ENCODE assay signal across 1 cellular context in genomic region chr17:38704645-38705522, GRCh38.
TF ChIP-seq lines count a peak whose summit lies in the region.

TSS of gene MLLT6 (plus strand) at chr17:38705273. CDS start at chr17:38705633, 360 bp downstream.

TF ChIP-seq in K562, 482 proteins besides CTCF, POLR2A, EP300 and RAD21 (continued from another document and continues in another):
- TF ChIP-seq CTCFL (IDR thresholded peaks at IDR 0.05; ENCODE audit: borderline replicate concordance, insufficient read depth, low read depth, low read length, poor library complexity, severe bottlenecking) (no peak), ZNF12 (CRISPR knock-in tag; IDR thresholded peaks at IDR 0.05) (no peak), TCFL5 (CRISPR knock-in tag; conservative IDR thresholded peaks at IDR 0.05) (no peak), POLR2B (IDR thresholded peaks at IDR 0.05; ENCODE audit: low read depth, partially characterized antibody) (no peak), ZNF444 (CRISPR knock-in tag; IDR thresholded peaks at IDR 0.05) (no peak), SIN3A (IDR thresholded peaks at IDR 0.05; ENCODE audit: borderline replicate concordance in 2 of 2, control insufficient read depth in 1 of 2, low read depth in 2 of 2, low read length in 2 of 2) (peak in 1 of 2 experiments; percentile 32; a peak in 2 of 4 replicates), GATA2 (CRISPR knock-in tag; IDR thresholded peaks at IDR 0.05) (no peak), PHB (CRISPR knock-in tag; IDR thresholded peaks at IDR 0.05) (no peak), PPARD (CRISPR knock-in tag; IDR thresholded peaks at IDR 0.05) (no peak), BHLHE40 (IDR thresholded peaks at IDR 0.05; ENCODE audit: low read length) (no peak), ZKSCAN3 (CRISPR knock-in tag; IDR thresholded peaks at IDR 0.05) (no peak), ARHGAP35 (IDR thresholded peaks at IDR 0.05; ENCODE audit: partially characterized antibody) (no peak), ZNF592 (IDR thresholded peaks at IDR 0.05) (no peak), MXD1 (CRISPR knock-in tag; IDR thresholded peaks at IDR 0.05; ENCODE audit: borderline replicate concordance, poor library complexity, severe bottlenecking) (no peak), ZNF217 (CRISPR knock-in tag; IDR thresholded peaks at IDR 0.05) (no peak), PURB (CRISPR knock-in tag; IDR thresholded peaks at IDR 0.05; ENCODE audit: low read depth) (no peak), KDM5B (IDR thresholded peaks at IDR 0.05; ENCODE audit: insufficient replicate concordance, low read depth, low read length) (no peak), RBBP5 (IDR thresholded peaks at IDR 0.05; ENCODE audit: borderline replicate concordance, insufficient read depth, low read length, poor library complexity, severe bottlenecking) (no peak), MXI1 (IDR thresholded peaks at IDR 0.05; ENCODE audit: low read depth, low read length) (no peak), NR1H2 (CRISPR knock-in tag; IDR thresholded peaks at IDR 0.05) (no peak), ZNF830 (CRISPR knock-in tag; IDR thresholded peaks at IDR 0.05) (no peak), BRD4 (IDR thresholded peaks at IDR 0.05) (peak; percentile 89), NCOR1 (IDR thresholded peaks at IDR 0.05) (no peak), CBX1 (IDR thresholded peaks at IDR 0.05; ENCODE audit: low read depth) (0 out of 2 replicates have a peak, but pooled peaks have one; percentile 22), ZBTB49 (CRISPR knock-in tag; IDR thresholded peaks at IDR 0.05; ENCODE audit: borderline replicate concordance) (no peak), GATAD2A (IDR thresholded peaks at IDR 0.05) (no peak), ZNF277 (CRISPR knock-in tag; IDR thresholded peaks at IDR 0.05; ENCODE audit: borderline replicate concordance) (no peak), GTF2F1 (IDR thresholded peaks at IDR 0.05; ENCODE audit: low read depth, low read length) (no peak), ZNF778 (CRISPR knock-in tag; IDR thresholded peaks at IDR 0.05) (no peak), BRD9 (IDR thresholded peaks at IDR 0.05; ENCODE audit: low read depth, partially characterized antibody) (peak; percentile 35), ZEB2 (IDR thresholded peaks at IDR 0.05) (no peak), ATF6 (CRISPR knock-in tag; IDR thresholded peaks at IDR 0.05) (no peak), ZFPM2 (CRISPR knock-in tag; IDR thresholded peaks at IDR 0.05) (no peak), GABPA (tag; conservative IDR thresholded peaks at IDR 0.05; ENCODE audit: low read depth) (0 out of 2 replicates have a peak, but pooled peaks have one; percentile 17), ZFP1 (CRISPR knock-in tag; IDR thresholded peaks at IDR 0.05) (no peak), STAT5A (IDR thresholded peaks at IDR 0.05; ENCODE audit: borderline replicate concordance, low read length) (no peak), ZBTB11 (CRISPR knock-in tag; IDR thresholded peaks at IDR 0.05) (peak in 1 of 3 experiments; percentile 52; a peak in 2 of 6 replicates), ATF3 (IDR thresholded peaks at IDR 0.05) (no peak), ATF3 (CRISPR knock-in tag; conservative IDR thresholded peaks at IDR 0.05) (no peak), ZNF785 (CRISPR knock-in tag; IDR thresholded peaks at IDR 0.05) (no peak), DNMT1 (IDR thresholded peaks at IDR 0.05) (no peak), ZNF764 (CRISPR knock-in tag; IDR thresholded peaks at IDR 0.05; ENCODE audit: low read depth) (no peak), SMARCB1 (IDR thresholded peaks at IDR 0.05; ENCODE audit: insufficient read length, low read depth) (no peak), ELK3 (CRISPR knock-in tag; IDR thresholded peaks at IDR 0.05) (no peak), ZNF561 (CRISPR knock-in tag; conservative IDR thresholded peaks at IDR 0.05) (no peak), MYNN (IDR thresholded peaks at IDR 0.05) (no peak), MYNN (CRISPR knock-in tag; IDR thresholded peaks at IDR 0.05) (no peak), ZBTB7A (IDR thresholded peaks at IDR 0.05; ENCODE audit: borderline replicate concordance, control insufficient read depth, low read depth, low read length) (0 out of 2 replicates have a peak, but pooled peaks have one; percentile 23), PTRF (tag; IDR thresholded peaks at IDR 0.05) (no peak), ZNF431 (CRISPR knock-in tag; IDR thresholded peaks at IDR 0.05) (no peak), CBFA2T2 (conservative IDR thresholded peaks at IDR 0.05) (no peak), GATAD2B (IDR thresholded peaks at IDR 0.05; ENCODE audit: borderline replicate concordance) (0 out of 2 replicates have a peak, but pooled peaks have one; percentile 31), TFAM (CRISPR knock-in tag; conservative IDR thresholded peaks at IDR 0.05) (no peak), NFE2 (IDR thresholded peaks at IDR 0.05; ENCODE audit: low read depth) (no peak), ZNF212 (CRISPR knock-in tag; IDR thresholded peaks at IDR 0.05) (0 out of 2 replicates have a peak, but pooled peaks have one; percentile 9), HCFC1 (IDR thresholded peaks at IDR 0.05; ENCODE audit: low read depth, low read length) (peak; percentile 25; the same call in 1 of the 2 replicates)
